In the genomic region with DNA sequence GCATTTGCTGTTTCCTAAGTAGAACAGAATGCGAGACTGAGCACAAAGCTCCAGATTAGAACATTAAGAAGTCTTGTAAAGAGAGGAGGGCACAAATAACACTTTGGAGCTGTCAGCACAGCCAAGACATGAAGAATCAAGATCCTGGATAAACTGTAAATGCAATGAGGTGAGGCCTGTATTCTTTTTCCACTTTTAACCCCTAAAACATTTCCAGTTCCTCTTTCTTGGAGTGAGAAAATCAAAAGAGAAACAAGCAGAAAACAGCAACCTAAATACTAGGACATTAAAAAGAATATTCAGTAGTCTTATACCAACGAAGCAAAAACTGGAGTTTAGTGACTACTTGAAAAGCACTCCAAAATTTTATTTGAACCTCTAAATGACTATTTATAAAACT, we compare ENCODE assay signal across 21 cellular contexts.
"Had no signal": no experiment of that assay in that cellular context is flagged by ENCODE, and none has a peak within 500 bp of the region (broad histone marks: within the 10 kb centered on the region; RNA-seq: fewer than 3 reads in every experiment).

No MANE protein-coding gene starts in this region.

- ATAC-seq: activated naive CD4-positive, alpha-beta T cell treated with anti-CD3 and anti-CD28 coated beads, Interleukin-2, amount 50 U/mL, for 72 hours; esophagus mucosa; left lung; stimulated activated memory B cell treated with anti-CD40 and anti-IgM and Interleukin-4, amounts not matched to agents 10 μg/mL and 1 μg/mL and 100 μg/mL, for 72 hours had no signal

- H3K4me3 Mint-ChIP-seq: immature natural killer cell; naive B cell; stimulated activated memory B cell treated with anti-CD40 and anti-IgM and Interleukin-4, amounts not matched to agents 10 μg/mL and 1 μg/mL and 100 μg/mL, for 72 hours had no signal

- H3K27me3 ChIP-seq: brain microvascular endothelial cell, left lung, right lobe of liver, transverse colon, uterus had no signal

- H3K36me3 Mint-ChIP-seq: activated naive CD4-positive, alpha-beta T cell treated with anti-CD3 and anti-CD28 coated beads, Interleukin-2, amount 50 U/mL, for 72 hours had no signal

- H3K4me3 ChIP-seq: left lung, lung, right lobe of liver, transverse colon, uterus had no signal

- H3K9me3 Mint-ChIP-seq: activated naive CD4-positive, alpha-beta T cell treated with anti-CD3 and anti-CD28 coated beads, Interleukin-2, amount 50 U/mL, for 72 hours had no signal

- H3K27ac ChIP-seq: brain microvascular endothelial cell, left lung, right lobe of liver, transverse colon, uterus had no signal

- H3K36me3 ChIP-seq: brain microvascular endothelial cell, left lung, right lobe of liver, transverse colon, uterus had no signal

- H3K27me3 Mint-ChIP-seq: naive B cell; stimulated activated memory B cell treated with anti-CD40 and anti-IgM and Interleukin-4, amounts not matched to agents 10 μg/mL and 1 μg/mL and 100 μg/mL, for 72 hours had no signal

- H3K4me1 ChIP-seq: left lung, uterus had no signal

- H3K27ac Mint-ChIP-seq: activated naive CD4-positive, alpha-beta T cell treated with anti-CD3 and anti-CD28 coated beads, Interleukin-2, amount 50 U/mL, for 72 hours; immature natural killer cell; stimulated activated memory B cell treated with anti-CD40 and anti-IgM and Interleukin-4, amounts not matched to agents 10 μg/mL and 1 μg/mL and 100 μg/mL, for 72 hours had no signal

- DNase-seq: activated gamma-delta T cell treated with Interleukin-2 at 50 U/mL for 16 hours; activated T-cell treated with anti-CD3 and anti-CD28 coated beads, Interleukin-2, amount 50 U/mL, for 1 hour; aorta; brain microvascular endothelial cell; caudate nucleus; effector memory CD4-positive, alpha-beta T cell; foreskin melanocyte; immature natural killer cell; kidney glomerular epithelial cell; left lung; naive B cell; nucleus accumbens; right lobe of liver; small intestine; stimulated activated CD4-positive, alpha-beta T cell treated with anti-CD3 and anti-CD28 coated beads, Interleukin-2, amount 100 ng/mL, for 24 hours; transverse colon; uterus had no signal
